ENCODE assay signal across 22 cellular contexts in the genomic region with DNA sequence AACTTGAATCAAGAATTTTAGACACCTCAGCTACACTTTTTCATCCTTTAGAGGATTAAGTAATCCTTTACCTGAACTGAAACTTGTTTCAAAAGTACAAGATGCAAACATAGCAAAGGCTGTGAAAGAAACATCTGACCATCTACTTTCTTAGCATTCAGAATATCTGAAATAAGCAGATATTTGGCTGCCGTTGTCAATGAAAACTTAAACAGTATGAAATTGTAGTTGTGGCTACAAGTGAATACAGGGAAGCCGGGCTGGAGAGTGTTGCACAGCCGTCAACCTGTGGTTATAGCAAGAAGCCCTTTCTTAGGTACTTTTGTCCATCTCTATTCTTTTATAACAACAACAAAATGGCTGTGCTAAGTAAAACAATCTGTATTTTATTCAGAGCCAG. TPM values are rescaled to one million over a fixed set of nuclear protein-coding genes. Genes with fewer than 3 reads are reported as not detected.
DNase-seq lines count a peak whose midpoint lies in the region; ATAC-seq and TF ChIP-seq lines count a peak whose summit lies in the region.
"Had no signal": no experiment of that assay in that cellular context is flagged by ENCODE, and none has a peak within 500 bp of the region (broad histone marks: within the 10 kb centered on the region; RNA-seq: fewer than 3 reads in every experiment).

No MANE protein-coding gene starts in this region.

- H3K4me3 Mint-ChIP-seq in activated CD4-positive, alpha-beta T cell treated with anti-CD3 and anti-CD28 coated beads, Interleukin-2, amount 10 ng/mL, durations not matched to agents 24 days and 14 days, result no peak overlapping the region
- H3K4me3 Mint-ChIP-seq: CD4-positive, CD25-positive, alpha-beta regulatory T cell had no signal

- H3K4me2 ChIP-seq in OCI-LY3 (ENCODE audit: low read length) (peak overlapping the region; percentile 58), osteoblast (ENCODE audit: insufficient read depth, low read length) (no peak overlapping the region)
- H3K4me2 ChIP-seq: BLaER1 had no signal

- DNase-seq in activated CD4-positive, alpha-beta T cell treated with anti-CD3 and anti-CD28 coated beads, Interleukin-2, amount 10 ng/mL, durations not matched to agents 24 days and 14 days, result peak; percentile 51
- DNase-seq in activated CD4-positive, alpha-beta T cell treated with anti-CD3 and anti-CD28 coated beads for 4 hours, result no peak
- DNase-seq in osteoblast (ENCODE audit: insufficient read length, low spot score, missing footprints), result peak; percentile 84
- DNase-seq in SHP77 treated with DMSO at 0.1 percent for 48 hours (lab: John Stamatoyannopoulos, UW), result no peak
- no peak for DNase-seq in heart left ventricle
- DNase-seq in DMS114 treated with DMSO at 0.1 percent for 48 hours (lab: John Stamatoyannopoulos, UW; ENCODE audit: unreplicated experiment), result no peak
- DNase-seq: 8988T; CD4-positive, CD25-positive, alpha-beta regulatory T cell; H7; KG1; NCI-H1092 treated with DMSO at 0.1 percent for 48 hours; NCI-H1436; NCI-H187; NCI-H2081 treated with DMSO at 0.1 percent for 48 hours; NCI-H2171; NCI-H345; SIG-M5 had no signal

- H3K9me3 ChIP-seq in OCI-LY3 (ENCODE audit: insufficient read depth, low read length) (no peaks in the 10 kb centered on the region), osteoblast (ENCODE audit: low read depth, low read length) (no peaks in the 10 kb centered on the region), heart left ventricle (no peaks in the 10 kb centered on the region)
- H3K9me3 ChIP-seq: BLaER1 had no signal

- peaks cover 17% of the 10 kb centered on the region for H3K27me3 ChIP-seq in OCI-LY3 (ENCODE audit: low read depth, low read length)
- H3K27me3 ChIP-seq in osteoblast (ENCODE audit: insufficient read depth, low read length), result no peaks in the 10 kb centered on the region
- H3K27me3 ChIP-seq in heart left ventricle, result no peaks in the 10 kb centered on the region
- H3K27me3 ChIP-seq: BLaER1 had no signal

- H3K36me3 ChIP-seq in OCI-LY3 (replicated peaks; ENCODE audit: low read depth, low read length) (no peaks in the 10 kb centered on the region), osteoblast (ENCODE audit: insufficient read depth, low read length) (no peaks in the 10 kb centered on the region), heart left ventricle (no peaks in the 10 kb centered on the region)
- H3K36me3 ChIP-seq: BLaER1 had no signal

- H3K9me3 Mint-ChIP-seq in activated CD4-positive, alpha-beta T cell treated with anti-CD3 and anti-CD28 coated beads, Interleukin-2, amount 10 ng/mL, durations not matched to agents 24 days and 14 days, result no peaks in the 10 kb centered on the region
- H3K9me3 Mint-ChIP-seq: CD4-positive, CD25-positive, alpha-beta regulatory T cell had no signal

- H3K27ac ChIP-seq in OCI-LY3 (ENCODE audit: low read length) (0 out of 2 replicates have a peak overlapping the region, but pooled peaks have one; percentile 3), osteoblast (ENCODE audit: low read depth, low read length) (no peak overlapping the region), heart left ventricle (no peak overlapping the region)
- H3K27ac ChIP-seq: BLaER1, SK-N-MC had no signal

- H2AFZ ChIP-seq in OCI-LY3 (ENCODE audit: low read depth, low read length) (peak overlapping the region; percentile 16; the same call in 1 of the 2 replicates), osteoblast (ENCODE audit: low read length) (no peak overlapping the region)

- peaks cover 43% of the 10 kb centered on the region for H3K4me1 ChIP-seq in OCI-LY3 (ENCODE audit: low read length)
- H3K4me1 ChIP-seq in osteoblast (ENCODE audit: insufficient read depth, low read length), result no peaks in the 10 kb centered on the region
- H3K4me1 ChIP-seq in heart left ventricle, result peaks cover 0 to 17% (median 0%) of the 10 kb centered on the region in 12 donors

- H4K20me1 ChIP-seq in OCI-LY3 (ENCODE audit: insufficient read depth, low read length), result no peaks in the 10 kb centered on the region
- no peaks in the 10 kb centered on the region for H4K20me1 ChIP-seq in osteoblast (ENCODE audit: insufficient read depth, low read length)
- H4K20me1 ChIP-seq: BLaER1 had no signal

- H3K27me3 Mint-ChIP-seq in activated CD4-positive, alpha-beta T cell treated with anti-CD3 and anti-CD28 coated beads, Interleukin-2, amount 10 ng/mL, durations not matched to agents 24 days and 14 days, result no peaks in the 10 kb centered on the region
- H3K27me3 Mint-ChIP-seq: CD4-positive, CD25-positive, alpha-beta regulatory T cell had no signal

- no peak for ATAC-seq in heart left ventricle
- ATAC-seq: Panc1 had no signal

- H3K4me3 ChIP-seq in OCI-LY3 (ENCODE audit: low read length) (peak overlapping the region; percentile 41), osteoblast (ENCODE audit: insufficient read depth, low read length) (no peak overlapping the region), heart left ventricle (no peak overlapping the region)
- H3K4me3 ChIP-seq: BLaER1, SK-N-MC had no signal

- TF ChIP-seq POLR2A in heart left ventricle (IDR thresholded peaks at IDR 0.05), result no peak

- H3K79me2 ChIP-seq in OCI-LY3 (ENCODE audit: low read length) (no peaks in the 10 kb centered on the region), osteoblast (ENCODE audit: insufficient read depth, low read length) (no peaks in the 10 kb centered on the region)

- 0 out of 2 replicates have a peak overlapping the region, but pooled peaks have one; percentile 2 for H3K9ac ChIP-seq in OCI-LY3 (ENCODE audit: low read length)
- H3K9ac ChIP-seq: BLaER1 had no signal

- H3K36me3 Mint-ChIP-seq in activated CD4-positive, alpha-beta T cell treated with anti-CD3 and anti-CD28 coated beads, Interleukin-2, amount 10 ng/mL, durations not matched to agents 24 days and 14 days (ENCODE audit: low read depth), result no peaks in the 10 kb centered on the region
- H3K36me3 Mint-ChIP-seq: CD4-positive, CD25-positive, alpha-beta regulatory T cell had no signal

- H3K4me1 Mint-ChIP-seq in activated CD4-positive, alpha-beta T cell treated with anti-CD3 and anti-CD28 coated beads, Interleukin-2, amount 10 ng/mL, durations not matched to agents 24 days and 14 days, result peaks cover 38% of the 10 kb centered on the region

- no peak overlapping the region for H3K27ac Mint-ChIP-seq in activated CD4-positive, alpha-beta T cell treated with anti-CD3 and anti-CD28 coated beads, Interleukin-2, amount 10 ng/mL, durations not matched to agents 24 days and 14 days

- 87 to 93% (median 87%) methylated on average over 3 of the region's 3 CpGs for WGBS in heart left ventricle, 4 donors

- intact Hi-C loops in activated CD4-positive, alpha-beta T cell treated with anti-CD3 and anti-CD28 coated beads, Interleukin-2, amount 10 ng/mL, durations not matched to agents 24 days and 14 days (cut with micrococcal nuclease), result no loop called here
- intact Hi-C loops in heart left ventricle (cut with DNase I), result loop anchor here in 6 of 10 donors (2.0 to 5.0 kb wide), 6 partner anchors 79 to 179 kb away; a partner anchor contains a TSS

- no peak for TF ChIP-seq CTCF in OCI-LY3 (IDR thresholded peaks at IDR 0.05; ENCODE audit: low read depth, low read length)
- TF ChIP-seq CTCF in osteoblast (IDR thresholded peaks at IDR 0.05; ENCODE audit: extremely low read depth, low read depth, low read length), result no peak
- TF ChIP-seq CTCF in heart left ventricle (IDR thresholded peaks at IDR 0.05), result no peak

RNA-seq across cellular contexts. Expression of a gene that starts 6.9 kb away (rescaled TPM):
- 0.19 and 0.21 TPM in 2 replicates for total RNA-seq in activated CD4-positive, alpha-beta T cell treated with anti-CD3 and anti-CD28 coated beads, Interleukin-2, amount 10 ng/mL, durations not matched to agents 24 days and 14 days
- total RNA-seq in osteoblast (under 0.01 TPM in 2 replicates), heart left ventricle (10 to 100 TPM in 1 of 9 donors, 1 to 10 TPM in 5, under 1 TPM in 3; 0.20 to 11.4 (median 1.2) TPM)
- under 1 TPM; 0.14 to 0.15 TPM for polyA plus RNA-seq in heart left ventricle
- polyA plus RNA-seq: AG04450 had no signal

RNA-seq across cellular contexts. Expression of a gene that starts 42.7 kb away (rescaled TPM):
- 5.7 and 7.5 TPM in 2 replicates for total RNA-seq in activated CD4-positive, alpha-beta T cell treated with anti-CD3 and anti-CD28 coated beads, Interleukin-2, amount 10 ng/mL, durations not matched to agents 24 days and 14 days
- total RNA-seq in osteoblast, result not detected in 2 replicates
- total RNA-seq in heart left ventricle, result under 1 TPM in 1 of 9 donors, not detected in 8; 0.29 TPM
- not detected for polyA plus RNA-seq in heart left ventricle
- total RNA-seq: H7 had no signal
- polyA plus RNA-seq: AG04450 had no signal

Comparison
In these comparisons a context has a peak if more than half of its experiments do, and no peak if none do; other contexts are left out.
1. DNase-seq: peak in activated CD4-positive, alpha-beta T cell treated with anti-CD3 and anti-CD28 coated beads, Interleukin-2, amount 10 ng/mL, durations not matched to agents 24 days and 14 days (single experiment) and osteoblast (single experiment); none in activated CD4-positive, alpha-beta T cell treated with anti-CD3 and anti-CD28 coated beads for 4 hours (0 of 2), SHP77 treated with DMSO at 0.1 percent for 48 hours (single experiment), heart left ventricle (0 of 5) and DMS114 treated with DMSO at 0.1 percent for 48 hours (single experiment).